In the genomic region with DNA sequence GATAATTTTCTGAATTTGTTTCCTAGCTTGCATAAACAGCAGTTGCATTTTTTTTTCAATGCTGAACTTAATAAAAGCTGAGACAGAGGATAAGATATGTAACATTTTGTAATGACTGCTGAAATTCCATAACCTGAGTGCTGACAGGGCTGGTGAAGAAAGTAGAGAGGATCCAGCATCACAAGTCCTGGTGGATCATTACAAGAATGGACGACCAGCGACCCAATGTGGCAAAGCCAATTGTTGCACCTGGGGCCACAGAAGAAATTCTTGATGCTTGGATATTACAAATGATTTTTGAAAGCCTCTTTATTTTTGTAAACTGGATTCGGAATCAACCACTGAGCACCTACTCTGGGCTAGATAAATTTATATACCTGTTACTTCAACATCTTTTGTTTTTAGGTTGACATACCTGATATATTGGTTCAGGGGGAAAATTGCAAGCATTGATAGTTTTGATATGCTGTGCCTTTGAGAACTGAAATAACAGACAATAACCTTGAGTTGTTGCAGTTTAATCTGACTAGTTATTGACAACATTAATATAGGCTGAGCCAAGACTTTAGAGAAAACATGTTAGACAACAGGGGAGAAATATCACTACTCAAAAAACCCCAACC, we compare ENCODE assay signal across 9 cellular contexts.
DNase-seq lines count a peak whose midpoint lies in the region; ATAC-seq, FAIRE-seq and TF ChIP-seq lines count a peak whose summit lies in the region.
"Had no signal": no experiment of that assay in that cellular context is flagged by ENCODE, and none has a peak within 500 bp of the region (broad histone marks: within the 10 kb centered on the region; RNA-seq: fewer than 3 reads in every experiment).

No MANE protein-coding gene starts in this region.

- DNase-seq in NCI-H1436 (lab: John Stamatoyannopoulos, UW) (peak; percentile 54), NCI-H1436 treated with DMSO at 0.1 percent for 48 hours (lab: John Stamatoyannopoulos, UW) (no peak), MV-4-11 (lab: John Stamatoyannopoulos, UW) (peak; percentile 46), SKM-1 treated with dmso at 0.1 percent for 144 hours (lab: John Stamatoyannopoulos, UW; ENCODE audit: unreplicated experiment) (peak; percentile 51), brain microvascular endothelial cell (peak; percentile 80)
- peak; percentile 7 for DNase-seq in stimulated activated CD4-positive, alpha-beta T cell treated with anti-CD3 and anti-CD28 coated beads, Interleukin-2, amount 100 ng/mL, for 4 hours (ENCODE audit: low read depth)

- no peak for ATAC-seq in HG03460 (IDR thresholded peaks at IDR 0.05; ENCODE audit: unreplicated experiment)

- peak; percentile 76 for FAIRE-seq in islet of Langerhans (lab: Jason Lieb, UNC)
- FAIRE-seq: endometrium had no signal

- peak; percentile 90 for TF ChIP-seq CTCF in brain microvascular endothelial cell (IDR thresholded peaks at IDR 0.05; ENCODE audit: low read depth, low read length, missing control alignments)

- in situ Hi-C loops in brain microvascular endothelial cell (cut with HindIII; ENCODE audit: low pct_ligation_motif_present, low sequenced_read_pairs), result no loop called here

- no peak overlapping the region for H3K27ac ChIP-seq in brain microvascular endothelial cell

- no peaks in the 10 kb centered on the region for H3K27me3 ChIP-seq in brain microvascular endothelial cell (replicated peaks)

- H3K4me3 ChIP-seq in brain microvascular endothelial cell (ENCODE audit: low read depth, low read length), result no peak overlapping the region

- H3K36me3 ChIP-seq in brain microvascular endothelial cell (replicated peaks), result no peaks in the 10 kb centered on the region
